11 cellular contexts compared by ENCODE assay signal in genomic region chr6:137291441-137291840, GRCh38.
DNase-seq lines count a peak whose midpoint lies in the region; ATAC-seq and TF ChIP-seq lines count a peak whose summit lies in the region.
"Had no signal": no experiment of that assay in that cellular context is flagged by ENCODE, and none has a peak within 500 bp of the region (broad histone marks: within the 10 kb centered on the region; RNA-seq: fewer than 3 reads in every experiment).

No MANE protein-coding gene starts in this region.

- H3K4me3 Mint-ChIP-seq in CD8-positive, alpha-beta memory T cell: no peak overlapping the region
- H3K4me3 Mint-ChIP-seq: GM23338 had no signal

- H4K20me1 ChIP-seq in mammary epithelial cell (ENCODE audit: insufficient read depth, low read length): no peaks in the 10 kb centered on the region

- no peaks in the 10 kb centered on the region for H3K27me3 ChIP-seq in mammary epithelial cell (ENCODE audit: insufficient read depth, low read length)
- H3K27me3 ChIP-seq in CD8-positive, alpha-beta memory T cell (ENCODE audit: insufficient read depth, low read length, poor library complexity, severe bottlenecking): peaks cover 3% of the 10 kb centered on the region

- no peak for TF ChIP-seq CTCF in mammary epithelial cell (conservative IDR thresholded peaks at IDR 0.05 in 1 of 2, IDR thresholded peaks at IDR 0.05 in 1 of 2; ENCODE audit: extremely low read depth in 1 of 2, insufficient read depth in 1 of 2, low read depth in 1 of 2, low read length in 2 of 2)

- CTCF ChIA-PET in mammary epithelial cell (lab: Charles Lee; ENCODE audit: low non-redundant PET): no interaction called here
- CTCF ChIA-PET in CD8-positive, alpha-beta memory T cell (lab: Charles Lee): interaction anchor here (3.6 kb wide), 1 partner anchor 22 kb away, joined by 13 read pairs; no protein-coding TSS in a partner anchor

- H3K4me3 ChIP-seq in mammary epithelial cell (replicated peaks in 1 of 3; ENCODE audit: insufficient read depth in 1 of 3, low read depth in 2 of 3, low read length in 3 of 3): no peak overlapping the region
- no peak overlapping the region for H3K4me3 ChIP-seq in CD8-positive, alpha-beta memory T cell (ENCODE audit: low read length)
- H3K4me3 ChIP-seq: GM23338, skin epidermis had no signal

- no peak for ATAC-seq in GM19397 (IDR thresholded peaks at IDR 0.05; ENCODE audit: unreplicated experiment)
- ATAC-seq: GM23338 had no signal

- H3K9me3 ChIP-seq in mammary epithelial cell (replicated peaks; ENCODE audit: insufficient read depth, low read length): peaks cover 2% of the 10 kb centered on the region
- no peaks in the 10 kb centered on the region for H3K9me3 ChIP-seq in CD8-positive, alpha-beta memory T cell (ENCODE audit: low read length)

- no peak overlapping the region for H3K27ac Mint-ChIP-seq in CD8-positive, alpha-beta memory T cell
- H3K27ac Mint-ChIP-seq: GM23338 had no signal

- peak overlapping the region; percentile 51 for H3K4me2 ChIP-seq in mammary epithelial cell (ENCODE audit: insufficient read depth, low read depth, low read length)
- H3K4me2 ChIP-seq: GM23338 had no signal

- peaks cover 7 to 10% (median 8%) of the 10 kb centered on the region in 3 donors for H3K4me1 Mint-ChIP-seq in CD8-positive, alpha-beta memory T cell

- no peaks in the 10 kb centered on the region for H3K79me2 ChIP-seq in mammary epithelial cell (ENCODE audit: insufficient read depth, low read length)

- in situ Hi-C loops in mammary epithelial cell (cut with MboI; ENCODE audit: low sequenced_read_pairs in 2 of 2): no loop called here

- 2% methylated on average over 3 of the region's 3 CpGs for WGBS in mammary epithelial cell (ENCODE audit: low coverage, missing lambda C conversion rate)

- H3K36me3 Mint-ChIP-seq in CD8-positive, alpha-beta memory T cell: no peaks in the 10 kb centered on the region

- intact Hi-C loops in mammary epithelial cell (cut with micrococcal nuclease): no loop called here

- peaks cover 0 to 1% of the 10 kb centered on the region in 2 donors for H3K27me3 Mint-ChIP-seq in CD8-positive, alpha-beta memory T cell

- peaks cover 19% of the 10 kb centered on the region for H3K4me1 ChIP-seq in mammary epithelial cell (ENCODE audit: insufficient read depth, low read length)
- no peaks in the 10 kb centered on the region for H3K4me1 ChIP-seq in CD8-positive, alpha-beta memory T cell (ENCODE audit: insufficient read depth, low read length)

- H3K36me3 ChIP-seq in mammary epithelial cell (ENCODE audit: insufficient read depth, low read length): no peaks in the 10 kb centered on the region
- no peaks in the 10 kb centered on the region for H3K36me3 ChIP-seq in CD8-positive, alpha-beta memory T cell (ENCODE audit: insufficient read depth, low read length)

- POLR2A ChIA-PET in CD8-positive, alpha-beta memory T cell (lab: Charles Lee): no interaction called here

- DNase-seq in CD1c-positive myeloid dendritic cell (ENCODE audit: extremely low spot score) (peak; percentile 98), NCI-H1694 treated with DMSO at 0.1 percent for 48 hours (lab: John Stamatoyannopoulos, UW) (peak; percentile 30), mammary epithelial cell (peak; percentile 78), lung microvascular endothelial cell (ENCODE audit: low read depth in 2 of 2) (peak; percentile 28 to 72), iPS-NIHi7 (ENCODE audit: extremely low spot score) (no peak), SK-N-DZ (ENCODE audit: low spot score) (no peak)
- DNase-seq in CD8-positive, alpha-beta memory T cell: no peak
- DNase-seq: NCI-H1436 treated with DMSO at 0.1 percent for 48 hours had no signal

- no peak overlapping the region for H3K27ac ChIP-seq in mammary epithelial cell (ENCODE audit: insufficient read depth, low read depth, low read length)
- no peak overlapping the region for H3K27ac ChIP-seq in CD8-positive, alpha-beta memory T cell (ENCODE audit: low read depth, low read length)

- peaks cover 0 to 4% (median 0%) of the 10 kb centered on the region in 5 donors for H3K9me3 Mint-ChIP-seq in CD8-positive, alpha-beta memory T cell

- dilution Hi-C loops in mammary epithelial cell (cut with HindIII; ENCODE audit: low sequenced_read_pairs): no loop called here

- BruUV-seq in mammary epithelial cell (replicated peaks; lab: Mats Ljungman, UMichigan): no TSS peak

- no peak overlapping the region for H3K9ac ChIP-seq in mammary epithelial cell (ENCODE audit: insufficient read depth, low read length)

- no peak overlapping the region for H2AFZ ChIP-seq in mammary epithelial cell (ENCODE audit: low read depth, low read length)
- H2AFZ ChIP-seq: GM23338 had no signal

Comparison
In these comparisons a context has a peak if more than half of its experiments do, and no peak if none do; other contexts are left out.
1. DNase-seq: peak in CD1c-positive myeloid dendritic cell (single experiment), NCI-H1694 treated with DMSO at 0.1 percent for 48 hours (single experiment), mammary epithelial cell (single experiment) and lung microvascular endothelial cell (2 of 2); none in iPS-NIHi7 (single experiment), SK-N-DZ (single experiment) and CD8-positive, alpha-beta memory T cell (0 of 5).